16 cellular contexts compared by ENCODE assay signal in genomic region chr13:108156749-108157148, GRCh38. TPM values are rescaled to one million over a fixed set of nuclear protein-coding genes. Genes with fewer than 3 reads are reported as not detected.
DNase-seq lines count a peak whose midpoint lies in the region; TF ChIP-seq lines count a peak whose summit lies in the region.
"Had no signal": no experiment of that assay in that cellular context is flagged by ENCODE, and none has a peak within 500 bp of the region (broad histone marks: within the 10 kb centered on the region; RNA-seq: fewer than 3 reads in every experiment).

No MANE protein-coding gene starts in this region.

- POLR2A ChIA-PET in activated CD4-positive, alpha-beta T cell treated with anti-CD3 and anti-CD28 coated beads, Interleukin-2, amount 10 ng/mL, durations not matched to agents 7 days and 5 days (lab: Charles Lee), result no interaction called here

- H3K27ac Mint-ChIP-seq in activated CD4-positive, alpha-beta T cell treated with anti-CD3 and anti-CD28 coated beads, Interleukin-2, amount 10 ng/mL, durations not matched to agents 24 days and 14 days, result no peak overlapping the region
- H3K27ac Mint-ChIP-seq in activated CD4-positive, alpha-beta T cell treated with anti-CD3 and anti-CD28 coated beads, Interleukin-2, amount 10 ng/mL, durations not matched to agents 7 days and 5 days, result no peak overlapping the region
- no peak overlapping the region for H3K27ac Mint-ChIP-seq in glutamatergic neuron (ENCODE audit: unreplicated experiment)
- peak overlapping the region; percentile 75 for H3K27ac Mint-ChIP-seq in progenitor cell of endocrine pancreas
- H3K27ac Mint-ChIP-seq: B cell, CD14-positive monocyte had no signal

- H3K9me3 Mint-ChIP-seq in activated CD4-positive, alpha-beta T cell treated with anti-CD3 and anti-CD28 coated beads, Interleukin-2, amount 10 ng/mL, durations not matched to agents 24 days and 14 days, result no peaks in the 10 kb centered on the region
- peaks cover 5% of the 10 kb centered on the region for H3K9me3 Mint-ChIP-seq in activated CD4-positive, alpha-beta T cell treated with anti-CD3 and anti-CD28 coated beads, Interleukin-2, amount 10 ng/mL, durations not matched to agents 7 days and 5 days
- no peaks in the 10 kb centered on the region for H3K9me3 Mint-ChIP-seq in glutamatergic neuron (ENCODE audit: unreplicated experiment)
- H3K9me3 Mint-ChIP-seq in progenitor cell of endocrine pancreas (ENCODE audit: low read depth), result peaks cover 16% of the 10 kb centered on the region

- H3K36me3 Mint-ChIP-seq in activated CD4-positive, alpha-beta T cell treated with anti-CD3 and anti-CD28 coated beads, Interleukin-2, amount 10 ng/mL, durations not matched to agents 24 days and 14 days (ENCODE audit: low read depth), result no peaks in the 10 kb centered on the region
- no peaks in the 10 kb centered on the region for H3K36me3 Mint-ChIP-seq in activated CD4-positive, alpha-beta T cell treated with anti-CD3 and anti-CD28 coated beads, Interleukin-2, amount 10 ng/mL, durations not matched to agents 7 days and 5 days (ENCODE audit: low read depth)
- H3K36me3 Mint-ChIP-seq in glutamatergic neuron (ENCODE audit: unreplicated experiment), result no peaks in the 10 kb centered on the region
- H3K36me3 Mint-ChIP-seq in progenitor cell of endocrine pancreas (ENCODE audit: insufficient read depth), result peaks cover 6% of the 10 kb centered on the region
- H3K36me3 Mint-ChIP-seq: CD14-positive monocyte had no signal

- DNase-seq in activated CD4-positive, alpha-beta T cell treated with anti-CD3 and anti-CD28 coated beads, Interleukin-2, amount 10 ng/mL, durations not matched to agents 24 days and 14 days, result peak; percentile 36
- no peak for DNase-seq in activated CD4-positive, alpha-beta T cell treated with anti-CD3 and anti-CD28 coated beads, Interleukin-2, amount 10 ng/mL, durations not matched to agents 7 days and 5 days
- no peak for DNase-seq in glutamatergic neuron
- no peak for DNase-seq in progenitor cell of endocrine pancreas (ENCODE audit: low spot score, unreplicated experiment)
- no peak for DNase-seq in mucosa of gallbladder (ENCODE audit: low spot score)
- DNase-seq in DMS53 treated with DMSO at 0.1 percent for 48 hours (lab: John Stamatoyannopoulos, UW; ENCODE audit: unreplicated experiment), result no peak
- no peak for DNase-seq in activated CD8-positive, alpha-beta memory T cell treated with anti-CD3 and anti-CD28 coated beads, Interleukin-2, amount 50 U/mL, for 48 hours
- DNase-seq: Calu3, DND-41, MM.1S, NCI-H2029, NCI-H446, NCI-H774, SIG-M5 had no signal

- no peak overlapping the region for H3K4me3 Mint-ChIP-seq in activated CD4-positive, alpha-beta T cell treated with anti-CD3 and anti-CD28 coated beads, Interleukin-2, amount 10 ng/mL, durations not matched to agents 24 days and 14 days
- no peak overlapping the region for H3K4me3 Mint-ChIP-seq in activated CD4-positive, alpha-beta T cell treated with anti-CD3 and anti-CD28 coated beads, Interleukin-2, amount 10 ng/mL, durations not matched to agents 7 days and 5 days
- H3K4me3 Mint-ChIP-seq in glutamatergic neuron (ENCODE audit: unreplicated experiment) (peak overlapping the region; percentile 3), progenitor cell of endocrine pancreas (ENCODE audit: low read depth) (no peak overlapping the region)
- H3K4me3 Mint-ChIP-seq: B cell, CD14-positive monocyte had no signal

- no peaks in the 10 kb centered on the region for H3K4me1 Mint-ChIP-seq in activated CD4-positive, alpha-beta T cell treated with anti-CD3 and anti-CD28 coated beads, Interleukin-2, amount 10 ng/mL, durations not matched to agents 24 days and 14 days
- H3K4me1 Mint-ChIP-seq in activated CD4-positive, alpha-beta T cell treated with anti-CD3 and anti-CD28 coated beads, Interleukin-2, amount 10 ng/mL, durations not matched to agents 7 days and 5 days, result no peaks in the 10 kb centered on the region
- H3K4me1 Mint-ChIP-seq in glutamatergic neuron (ENCODE audit: low read depth, unreplicated experiment) (no peaks in the 10 kb centered on the region), progenitor cell of endocrine pancreas (ENCODE audit: low read depth) (peaks cover 11% of the 10 kb centered on the region)
- H3K4me1 Mint-ChIP-seq: B cell, CD14-positive monocyte had no signal

- intact Hi-C loops in activated CD4-positive, alpha-beta T cell treated with anti-CD3 and anti-CD28 coated beads, Interleukin-2, amount 10 ng/mL, durations not matched to agents 24 days and 14 days (cut with micrococcal nuclease), result no loop called here

- TF ChIP-seq CTCF in glutamatergic neuron (IDR thresholded peaks at IDR 0.05; ENCODE audit: partially characterized antibody, unreplicated experiment) (no peak), progenitor cell of endocrine pancreas (IDR thresholded peaks at IDR 0.05; ENCODE audit: unreplicated experiment) (no peak)

- no peaks in the 10 kb centered on the region for H3K27me3 Mint-ChIP-seq in activated CD4-positive, alpha-beta T cell treated with anti-CD3 and anti-CD28 coated beads, Interleukin-2, amount 10 ng/mL, durations not matched to agents 24 days and 14 days
- peaks cover 2% of the 10 kb centered on the region for H3K27me3 Mint-ChIP-seq in activated CD4-positive, alpha-beta T cell treated with anti-CD3 and anti-CD28 coated beads, Interleukin-2, amount 10 ng/mL, durations not matched to agents 7 days and 5 days
- H3K27me3 Mint-ChIP-seq in glutamatergic neuron (ENCODE audit: unreplicated experiment), result peaks cover 6% of the 10 kb centered on the region
- H3K27me3 Mint-ChIP-seq in progenitor cell of endocrine pancreas, result no peaks in the 10 kb centered on the region

- CTCF ChIA-PET in activated CD4-positive, alpha-beta T cell treated with anti-CD3 and anti-CD28 coated beads, Interleukin-2, amount 10 ng/mL, durations not matched to agents 7 days and 5 days (lab: Charles Lee), result no interaction called here

RNA-seq across cellular contexts. Expression of gene LIG4, which starts 58.6 kb away (rescaled TPM):
- 8.2 and 8.6 TPM in 2 replicates for total RNA-seq in activated CD4-positive, alpha-beta T cell treated with anti-CD3 and anti-CD28 coated beads, Interleukin-2, amount 10 ng/mL, durations not matched to agents 24 days and 14 days
- 10 to 100 TPM in 1 of 2 experiments, 1 to 10 TPM in 1; 9.5 to 10.8 TPM for total RNA-seq in activated CD4-positive, alpha-beta T cell treated with anti-CD3 and anti-CD28 coated beads, Interleukin-2, amount 10 ng/mL, durations not matched to agents 7 days and 5 days
- total RNA-seq in glutamatergic neuron (ENCODE audit: unreplicated experiment) (19.8 TPM), progenitor cell of endocrine pancreas (18.1 and 18.6 TPM in 2 replicates), mucosa of gallbladder (9.8 TPM)
